In genomic region chr1:94463765-94464330, GRCh38 we compare ENCODE assay signal across 8 cellular contexts. TPM values are rescaled to one million over a fixed set of nuclear protein-coding genes. Genes with fewer than 3 reads are reported as not detected.
DNase-seq lines count a peak whose midpoint lies in the region; ATAC-seq and TF ChIP-seq lines count a peak whose summit lies in the region.

No MANE protein-coding gene starts in this region.

- no peaks in the 10 kb centered on the region for H3K4me1 Mint-ChIP-seq in nephron progenitor cell

- DNase-seq in NCI-H2107 treated with DMSO at 0.1 percent for 48 hours (lab: John Stamatoyannopoulos, UW; ENCODE audit: unreplicated experiment) = peak; percentile 27
- DNase-seq in NCI-H2107 (lab: John Stamatoyannopoulos, UW) = no peak
- peak; percentile 75 for DNase-seq in HT-29 (ENCODE audit: low spot score)
- peak; percentile 16 for DNase-seq in RWPE1 (ENCODE audit: low spot score)
- DNase-seq in nephron progenitor cell = no peak

- TF ChIP-seq CTCF in RWPE1 (conservative IDR thresholded peaks at IDR 0.05; ENCODE audit: low read depth) (peak; percentile 45), nephron progenitor cell (IDR thresholded peaks at IDR 0.05) (no peak)

- H3K9me3 Mint-ChIP-seq in nephron progenitor cell = peaks cover 28% of the 10 kb centered on the region

- H3K27me3 Mint-ChIP-seq in nephron progenitor cell (ENCODE audit: low read depth, poor library complexity) = no peaks in the 10 kb centered on the region

- H3K27ac ChIP-seq in RWPE1 = no peak overlapping the region

- peak; percentile 69 for ATAC-seq in esophagus mucosa
- no peak for ATAC-seq in HG03045 (IDR thresholded peaks at IDR 0.05; ENCODE audit: unreplicated experiment)
- ATAC-seq in GM21825 (IDR thresholded peaks at IDR 0.05; ENCODE audit: unreplicated experiment) = no peak

- CTCF ChIA-PET in RWPE1 (lab: Yijun Ruan, JAX) = interaction anchor here (0.6 to 2.0 kb wide), 14 partner anchors 9 to 850 kb away, joined by 3 to 12 read pairs (median 4); no protein-coding TSS in a partner anchor

- no peak overlapping the region for H3K4me3 Mint-ChIP-seq in nephron progenitor cell

- H3K27ac Mint-ChIP-seq in nephron progenitor cell = peak overlapping the region; percentile 22

- POLR2A ChIA-PET in RWPE1 (lab: Yijun Ruan, JAX; ENCODE audit: low non-redundant PET) = no interaction called here

- H3K36me3 Mint-ChIP-seq in nephron progenitor cell (ENCODE audit: low read depth) = peaks cover 77% of the 10 kb centered on the region

RNA-seq across cellular contexts. Expression of gene ABCD3, which starts 45.7 kb away (rescaled TPM):
- total RNA-seq in HT-29 (2014; rRNA removed; shearing (Covaris generic)) = 25.0 and 27.5 TPM in 2 replicates
- 30.3 TPM for total RNA-seq in esophagus mucosa

Comparison
In these comparisons a context has a peak if more than half of its experiments do, and no peak if none do; other contexts are left out.
1. DNase-seq: peak in NCI-H2107 treated with DMSO at 0.1 percent for 48 hours (single experiment), HT-29 (single experiment) and RWPE1 (single experiment); none in NCI-H2107 (single experiment) and nephron progenitor cell (single experiment).